In genomic region chr6:118755941-118756646, GRCh38 we compare ENCODE assay signal across 17 cellular contexts.
A peak's percentile ranks its signal among the peaks of the same experiment; 100 is the strongest.
DNase-seq lines count a peak whose midpoint lies in the region; ATAC-seq and TF ChIP-seq lines count a peak whose summit lies in the region.
"Had no signal": no experiment of that assay in that cellular context is flagged by ENCODE, and none has a peak within 500 bp of the region (broad histone marks: within the 10 kb centered on the region; RNA-seq: fewer than 3 reads in every experiment).

No MANE protein-coding gene starts in this region.

- peaks cover 4% of the 10 kb centered on the region for H3K27me3 Mint-ChIP-seq in activated T-cell treated with anti-CD3 and anti-CD28 coated beads, Interleukin-2, amount 50 U/mL, for 4 hours (ENCODE audit: low read depth)
- H3K27me3 Mint-ChIP-seq in activated CD8-positive, alpha-beta T cell treated with anti-CD3 and anti-CD28 coated beads for 36 hours, result no peaks in the 10 kb centered on the region
- no peaks in the 10 kb centered on the region for H3K27me3 Mint-ChIP-seq in activated naive CD8-positive, alpha-beta T cell treated with anti-CD3 and anti-CD28 coated beads, Interleukin-2, amount 50 U/mL, for 24 hours

- peaks cover 18% of the 10 kb centered on the region for H3K4me1 Mint-ChIP-seq in activated T-cell treated with anti-CD3 and anti-CD28 coated beads, Interleukin-2, amount 50 U/mL, for 4 hours (ENCODE audit: low read depth)
- H3K4me1 Mint-ChIP-seq in activated CD8-positive, alpha-beta T cell treated with anti-CD3 and anti-CD28 coated beads for 36 hours (ENCODE audit: low read depth), result peaks cover 42% of the 10 kb centered on the region
- H3K4me1 Mint-ChIP-seq in activated naive CD8-positive, alpha-beta T cell treated with anti-CD3 and anti-CD28 coated beads, Interleukin-2, amount 50 U/mL, for 24 hours, result peaks cover 43% of the 10 kb centered on the region
- H3K4me1 Mint-ChIP-seq: GM23338 had no signal

- H3K36me3 Mint-ChIP-seq in activated T-cell treated with anti-CD3 and anti-CD28 coated beads, Interleukin-2, amount 50 U/mL, for 4 hours (ENCODE audit: insufficient read depth), result no peaks in the 10 kb centered on the region
- no peaks in the 10 kb centered on the region for H3K36me3 Mint-ChIP-seq in activated CD8-positive, alpha-beta T cell treated with anti-CD3 and anti-CD28 coated beads for 36 hours (ENCODE audit: low read depth)
- no peaks in the 10 kb centered on the region for H3K36me3 Mint-ChIP-seq in activated naive CD8-positive, alpha-beta T cell treated with anti-CD3 and anti-CD28 coated beads, Interleukin-2, amount 50 U/mL, for 24 hours (ENCODE audit: low read depth)

- H3K27ac Mint-ChIP-seq in activated CD8-positive, alpha-beta T cell treated with anti-CD3 and anti-CD28 coated beads for 36 hours, result peak overlapping the region; percentile 95
- H3K27ac Mint-ChIP-seq in activated naive CD8-positive, alpha-beta T cell treated with anti-CD3 and anti-CD28 coated beads, Interleukin-2, amount 50 U/mL, for 24 hours, result peak overlapping the region; percentile 77
- H3K27ac Mint-ChIP-seq: GM23338 had no signal

- POLR2A ChIA-PET in activated CD8-positive, alpha-beta T cell treated with anti-CD3 and anti-CD28 coated beads for 36 hours (lab: Charles Lee), result interaction anchor here (0.7 to 3.2 kb wide), 9 partner anchors 10 to 47 kb away, joined by 3 to 12 read pairs (median 4); no protein-coding TSS in a partner anchor

- intact Hi-C loops in activated CD8-positive, alpha-beta T cell treated with anti-CD3 and anti-CD28 coated beads for 36 hours (cut with micrococcal nuclease), result no loop called here

- H3K9me3 Mint-ChIP-seq in activated T-cell treated with anti-CD3 and anti-CD28 coated beads, Interleukin-2, amount 50 U/mL, for 4 hours, result peaks cover 3% of the 10 kb centered on the region
- H3K9me3 Mint-ChIP-seq in activated CD8-positive, alpha-beta T cell treated with anti-CD3 and anti-CD28 coated beads for 36 hours, result peaks cover 5% of the 10 kb centered on the region
- no peaks in the 10 kb centered on the region for H3K9me3 Mint-ChIP-seq in activated naive CD8-positive, alpha-beta T cell treated with anti-CD3 and anti-CD28 coated beads, Interleukin-2, amount 50 U/mL, for 24 hours
- H3K9me3 Mint-ChIP-seq: GM23338 had no signal

- no peak overlapping the region for H3K4me3 Mint-ChIP-seq in activated T-cell treated with anti-CD3 and anti-CD28 coated beads, Interleukin-2, amount 50 U/mL, for 4 hours
- peak overlapping the region; percentile 58 for H3K4me3 Mint-ChIP-seq in activated CD8-positive, alpha-beta T cell treated with anti-CD3 and anti-CD28 coated beads for 36 hours
- H3K4me3 Mint-ChIP-seq in activated naive CD8-positive, alpha-beta T cell treated with anti-CD3 and anti-CD28 coated beads, Interleukin-2, amount 50 U/mL, for 24 hours, result peak overlapping the region; percentile 21
- H3K4me3 Mint-ChIP-seq: GM23338 had no signal

- CTCF ChIA-PET in activated CD8-positive, alpha-beta T cell treated with anti-CD3 and anti-CD28 coated beads for 36 hours (lab: Charles Lee), result interaction anchor here (0.8 to 1.8 kb wide), 5 partner anchors 18 to 191 kb away, joined by 3 to 6 read pairs (median 5); no protein-coding TSS in a partner anchor

- no peak for DNase-seq in activated T-cell treated with anti-CD3 and anti-CD28 coated beads, Interleukin-2, amount 50 U/mL, for 4 hours
- DNase-seq in activated T-cell treated with anti-CD3 and anti-CD28 coated beads, Interleukin-2, amount 50 U/mL, for 1 hour, result no peak
- DNase-seq in activated CD8-positive, alpha-beta T cell treated with anti-CD3 and anti-CD28 coated beads for 36 hours, result peak; percentile 77
- no peak for DNase-seq in activated naive CD8-positive, alpha-beta T cell treated with anti-CD3 and anti-CD28 coated beads, Interleukin-2, amount 50 U/mL, for 24 hours
- peak; percentile 27 for DNase-seq in stimulated activated naive CD8-positive, alpha-beta T cell treated with anti-CD3 and anti-CD28 coated beads, Interleukin-15, Interleukin-2, amounts not matched to agents 100 U/mL and 50 U/mL, for 24 hours
- no peak for DNase-seq in nucleus accumbens (lab: John Stamatoyannopoulos, UW)
- no peak for DNase-seq in SKM-1 (lab: John Stamatoyannopoulos, UW; ENCODE audit: unreplicated experiment)
- DNase-seq: AML-193, DND-41, GDM1, KBM-7, NCI-H1048, NCI-H1694, NCI-H345, NCI-H526 treated with DMSO at 0.1 percent for 48 hours had no signal

- TF ChIP-seq CTCF in activated CD8-positive, alpha-beta T cell treated with anti-CD3 and anti-CD28 coated beads for 36 hours (IDR thresholded peaks at IDR 0.05), result no peak

- peak; percentile 81 to 87 for ATAC-seq in activated T-cell treated with anti-CD3 and anti-CD28 coated beads, Interleukin-2, amount 50 U/mL, for 4 hours
- ATAC-seq in activated CD8-positive, alpha-beta T cell treated with anti-CD3 and anti-CD28 coated beads for 36 hours, result peak; percentile 90
- ATAC-seq in activated naive CD8-positive, alpha-beta T cell treated with anti-CD3 and anti-CD28 coated beads, Interleukin-2, amount 50 U/mL, for 24 hours, result peak; percentile 89
- ATAC-seq in stimulated activated naive CD8-positive, alpha-beta T cell treated with anti-CD3 and anti-CD28 coated beads, Interleukin-15, Interleukin-2, amounts not matched to agents 100 U/mL and 50 U/mL, for 24 hours, result peak; percentile 85
- no peak for ATAC-seq in GM19467 (IDR thresholded peaks at IDR 0.05; ENCODE audit: unreplicated experiment)
- ATAC-seq: GM23338 had no signal

Comparison
In these comparisons a context has a peak if more than half of its experiments do, and no peak if none do; other contexts are left out.
1. DNase-seq: peak in activated CD8-positive, alpha-beta T cell treated with anti-CD3 and anti-CD28 coated beads for 36 hours (single experiment) and stimulated activated naive CD8-positive, alpha-beta T cell treated with anti-CD3 and anti-CD28 coated beads, Interleukin-15, Interleukin-2, amounts not matched to agents 100 U/mL and 50 U/mL, for 24 hours (single experiment); none in activated T-cell treated with anti-CD3 and anti-CD28 coated beads, Interleukin-2, amount 50 U/mL, for 4 hours (single experiment), activated T-cell treated with anti-CD3 and anti-CD28 coated beads, Interleukin-2, amount 50 U/mL, for 1 hour (single experiment), activated naive CD8-positive, alpha-beta T cell treated with anti-CD3 and anti-CD28 coated beads, Interleukin-2, amount 50 U/mL, for 24 hours (single experiment), nucleus accumbens (0 of 56) and SKM-1 (single experiment).